ENCODE assay signal across 14 cellular contexts in the genomic region with DNA sequence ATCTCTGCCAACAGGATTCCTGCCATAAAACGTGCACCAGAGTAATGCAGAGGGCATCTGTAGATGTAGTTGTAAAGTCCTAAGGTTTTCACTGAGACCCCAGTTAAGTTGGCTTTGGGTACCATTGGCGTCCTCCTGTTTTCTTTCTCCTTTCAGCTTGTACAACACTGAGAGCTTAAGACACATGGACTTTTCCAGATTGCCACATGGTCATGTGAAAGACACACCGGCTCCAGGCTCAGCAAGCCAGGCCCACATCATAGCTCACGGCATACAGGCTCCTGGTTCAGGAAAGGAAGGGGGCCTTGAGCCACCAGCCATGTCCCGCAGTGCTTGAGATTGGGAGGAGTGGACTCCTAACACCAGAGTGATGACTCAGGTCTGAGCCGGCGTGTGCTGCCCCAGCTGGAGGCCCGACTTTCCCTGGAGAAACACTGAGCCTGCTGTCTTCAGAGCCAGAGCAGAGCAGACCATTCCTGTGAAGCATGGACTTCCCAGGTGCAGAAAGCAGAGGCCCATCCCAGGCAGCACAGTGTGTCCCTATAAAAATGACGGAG.
DNase-seq lines count a peak whose midpoint lies in the region; ATAC-seq and TF ChIP-seq lines count a peak whose summit lies in the region.
"Had no signal": no experiment of that assay in that cellular context is flagged by ENCODE, and none has a peak within 500 bp of the region (broad histone marks: within the 10 kb centered on the region; RNA-seq: fewer than 3 reads in every experiment).

No MANE protein-coding gene starts in this region.

- no peak overlapping the region for H3K4me3 ChIP-seq in SK-N-SH (ENCODE audit: low read depth in 2 of 2, low read length in 1 of 2)
- H3K4me3 ChIP-seq in fibroblast of villous mesenchyme (ENCODE audit: low read depth, low read length), result no peak overlapping the region
- H3K4me3 ChIP-seq in psoas muscle, result no peak overlapping the region
- H3K4me3 ChIP-seq: GM23338 had no signal

- H3K27me3 ChIP-seq in SK-N-SH (ENCODE audit: insufficient read depth), result no peaks in the 10 kb centered on the region
- H3K27me3 ChIP-seq in psoas muscle (ENCODE audit: insufficient read depth in 3 of 3, low read length in 2 of 3), result no peaks in the 10 kb centered on the region

- WGBS in SK-N-SH (ENCODE audit: low lambda C conversion rate), result 69% methylated on average over 3 of the region's 9 CpGs
- 53 to 70% (median 54%) methylated on average over 9 of the region's 9 CpGs for WGBS in psoas muscle, 3 donors

- peaks cover 17 to 19% of the 10 kb centered on the region in 2 experiments; a peak in 3 of 4 replicates for H3K4me1 ChIP-seq in SK-N-SH (ENCODE audit: control insufficient read depth in 1 of 2, insufficient read depth in 2 of 2, low read depth in 1 of 2, low read length in 1 of 2)
- peaks cover 8% of the 10 kb centered on the region for H3K4me1 ChIP-seq in psoas muscle

- no peaks in the 10 kb centered on the region for H4K20me1 ChIP-seq in SK-N-SH (ENCODE audit: insufficient read depth)

- DNase-seq in ELR (ENCODE audit: low read depth) (peak; percentile 91), SK-N-SH (no peak), fibroblast of villous mesenchyme (ENCODE audit: low read depth) (peak; percentile 90), psoas muscle (peak; percentile 41 to 67), NCI-H1694 treated with DMSO at 0.1 percent for 48 hours (lab: John Stamatoyannopoulos, UW) (no peak), NCI-H1105 treated with DMSO at 0.1 percent for 48 hours (lab: John Stamatoyannopoulos, UW) (no peak), NCI-H69 (lab: John Stamatoyannopoulos, UW) (no peak)
- DNase-seq in central memory CD4-positive, alpha-beta T cell, result no peak
- DNase-seq: activated CD8-positive, alpha-beta memory T cell treated with anti-CD3 and anti-CD28 coated beads, Interleukin-2, amount 50 U/mL, for 4 hours; caudate nucleus; COR-L47; NCI-H2227 treated with DMSO at 0.1 percent for 48 hours; T-helper 17 cell had no signal

- H3K27ac ChIP-seq in SK-N-SH (ENCODE audit: low read depth in 2 of 2, low read length in 1 of 2) (peak overlapping the region in 1 of 2 experiments; percentile 90; a peak in 2 of 4 replicates), psoas muscle (peak overlapping the region; percentile 39)

- H3K9me2 ChIP-seq in SK-N-SH, result no peaks in the 10 kb centered on the region

- H3K9ac ChIP-seq in SK-N-SH, result peak overlapping the region; percentile 23; the same call in 1 of the 2 replicates

- intact Hi-C loops in psoas muscle (cut with DNase I), result no loop called here

- no peaks in the 10 kb centered on the region for H3K9me3 ChIP-seq in SK-N-SH
- H3K9me3 ChIP-seq in psoas muscle, result no peaks in the 10 kb centered on the region

- peaks cover 85% of the 10 kb centered on the region for H3K79me2 ChIP-seq in SK-N-SH (ENCODE audit: insufficient read depth)

- peak overlapping the region; percentile 55 for H3K4me2 ChIP-seq in SK-N-SH
- H3K4me2 ChIP-seq: GM23338 had no signal

- TF ChIP-seq RAD21 in SK-N-SH (IDR thresholded peaks at IDR 0.05; ENCODE audit: low read length), result no peak

- peaks cover 9% of the 10 kb centered on the region for H3F3A ChIP-seq in SK-N-SH (replicated peaks; ENCODE audit: insufficient read depth)

- CTCF ChIA-PET in SK-N-SH (lab: Yijun Ruan, JAX), result no interaction called here

- peak in 3 of 4 donors; percentile 62 to 70 (median 68) for ATAC-seq in psoas muscle
- ATAC-seq: GM23338, T-helper 17 cell had no signal

- H2AFZ ChIP-seq in SK-N-SH (ENCODE audit: low read depth), result no peak overlapping the region
- H2AFZ ChIP-seq: GM23338 had no signal

- TF ChIP-seq CTCF in SK-N-SH (IDR thresholded peaks at IDR 0.05), result no peak
- no peak for TF ChIP-seq CTCF in fibroblast of villous mesenchyme (IDR thresholded peaks at IDR 0.05; ENCODE audit: insufficient read depth, low read depth, low read length)
- TF ChIP-seq CTCF in psoas muscle (IDR thresholded peaks at IDR 0.05), result no peak

- H3K36me3 ChIP-seq in SK-N-SH (replicated peaks in 1 of 2; ENCODE audit: control insufficient read depth in 1 of 2, insufficient read depth in 2 of 2, low read length in 1 of 2) (peaks cover 0 to 5% of the 10 kb centered on the region in 2 experiments), psoas muscle (ENCODE audit: insufficient read depth in 1 of 2, low read depth in 1 of 2) (no peaks in the 10 kb centered on the region)

- peak in 1 of 2 experiments; percentile 17; a peak in 1 of 4 replicates for TF ChIP-seq EP300 in SK-N-SH (IDR thresholded peaks at IDR 0.05; ENCODE audit: borderline replicate concordance in 1 of 2, low read depth in 1 of 2, low read length in 1 of 2)

- POLR2A ChIA-PET in SK-N-SH (lab: Yijun Ruan, JAX), result no interaction called here

TF ChIP-seq in SK-N-SH, 30 proteins besides CTCF, POLR2A, EP300 and RAD21 (continues in another document):
- TF ChIP-seq, protein P1, sequence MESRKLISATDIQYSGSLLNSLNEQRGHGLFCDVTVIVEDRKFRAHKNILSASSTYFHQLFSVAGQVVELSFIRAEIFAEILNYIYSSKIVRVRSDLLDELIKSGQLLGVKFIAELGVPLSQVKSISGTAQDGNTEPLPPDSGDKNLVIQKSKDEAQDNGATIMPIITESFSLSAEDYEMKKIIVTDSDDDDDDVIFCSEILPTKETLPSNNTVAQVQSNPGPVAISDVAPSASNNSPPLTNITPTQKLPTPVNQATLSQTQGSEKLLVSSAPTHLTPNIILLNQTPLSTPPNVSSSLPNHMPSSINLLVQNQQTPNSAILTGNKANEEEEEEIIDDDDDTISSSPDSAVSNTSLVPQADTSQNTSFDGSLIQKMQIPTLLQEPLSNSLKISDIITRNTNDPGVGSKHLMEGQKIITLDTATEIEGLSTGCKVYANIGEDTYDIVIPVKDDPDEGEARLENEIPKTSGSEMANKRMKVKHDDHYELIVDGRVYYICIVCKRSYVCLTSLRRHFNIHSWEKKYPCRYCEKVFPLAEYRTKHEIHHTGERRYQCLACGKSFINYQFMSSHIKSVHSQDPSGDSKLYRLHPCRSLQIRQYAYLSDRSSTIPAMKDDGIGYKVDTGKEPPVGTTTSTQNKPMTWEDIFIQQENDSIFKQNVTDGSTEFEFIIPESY (IDR thresholded peaks at IDR 0.05; ENCODE audit: borderline replicate concordance, low read depth), result no peak
- TF ChIP-seq GATA2 (CRISPR knock-in tag; IDR thresholded peaks at IDR 0.05), result no peak
- no peak for TF ChIP-seq EZH2phosphoT487 (IDR thresholded peaks at IDR 0.05; ENCODE audit: borderline replicate concordance, low read depth)
- TF ChIP-seq RFX5 (IDR thresholded peaks at IDR 0.05; ENCODE audit: low read length), result no peak
- no peak for TF ChIP-seq POLR2AphosphoS5 (IDR thresholded peaks at IDR 0.05; ENCODE audit: low read depth, low read length)
- TF ChIP-seq ELF1 (IDR thresholded peaks at IDR 0.05), result no peak
- no peak for TF ChIP-seq TEAD4 (IDR thresholded peaks at IDR 0.05; ENCODE audit: borderline replicate concordance, insufficient read depth)
- no peak for TF ChIP-seq FOXJ3 (CRISPR knock-in tag; IDR thresholded peaks at IDR 0.05)
- no peak for TF ChIP-seq MXI1 (IDR thresholded peaks at IDR 0.05; ENCODE audit: low read depth, low read length)
- TF ChIP-seq JUND (IDR thresholded peaks at IDR 0.05), result peak; percentile 54; the same call in 1 of the 2 replicates
- peak; percentile 64; the same call in 1 of the 2 replicates for TF ChIP-seq TCF12 (IDR thresholded peaks at IDR 0.05)
- no peak for TF ChIP-seq NRF1 (IDR thresholded peaks at IDR 0.05; ENCODE audit: low read depth, low read length)
- no peak for TF ChIP-seq YY1 (IDR thresholded peaks at IDR 0.05; ENCODE audit: low read depth)
- TF ChIP-seq, protein P2, sequence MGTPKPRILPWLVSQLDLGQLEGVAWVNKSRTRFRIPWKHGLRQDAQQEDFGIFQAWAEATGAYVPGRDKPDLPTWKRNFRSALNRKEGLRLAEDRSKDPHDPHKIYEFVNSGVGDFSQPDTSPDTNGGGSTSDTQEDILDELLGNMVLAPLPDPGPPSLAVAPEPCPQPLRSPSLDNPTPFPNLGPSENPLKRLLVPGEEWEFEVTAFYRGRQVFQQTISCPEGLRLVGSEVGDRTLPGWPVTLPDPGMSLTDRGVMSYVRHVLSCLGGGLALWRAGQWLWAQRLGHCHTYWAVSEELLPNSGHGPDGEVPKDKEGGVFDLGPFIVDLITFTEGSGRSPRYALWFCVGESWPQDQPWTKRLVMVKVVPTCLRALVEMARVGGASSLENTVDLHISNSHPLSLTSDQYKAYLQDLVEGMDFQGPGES (IDR thresholded peaks at IDR 0.05; ENCODE audit: low read depth, low read length), result no peak
- TF ChIP-seq, protein P3, sequence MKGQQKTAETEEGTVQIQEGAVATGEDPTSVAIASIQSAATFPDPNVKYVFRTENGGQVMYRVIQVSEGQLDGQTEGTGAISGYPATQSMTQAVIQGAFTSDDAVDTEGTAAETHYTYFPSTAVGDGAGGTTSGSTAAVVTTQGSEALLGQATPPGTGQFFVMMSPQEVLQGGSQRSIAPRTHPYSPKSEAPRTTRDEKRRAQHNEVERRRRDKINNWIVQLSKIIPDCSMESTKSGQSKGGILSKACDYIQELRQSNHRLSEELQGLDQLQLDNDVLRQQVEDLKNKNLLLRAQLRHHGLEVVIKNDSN (IDR thresholded peaks at IDR 0.05; ENCODE audit: borderline replicate concordance, low read depth), result no peak
- no peak for TF ChIP-seq GABPA (IDR thresholded peaks at IDR 0.05; ENCODE audit: low read depth)
- no peak for TF ChIP-seq RCOR1 (IDR thresholded peaks at IDR 0.05; ENCODE audit: low read length)
- TF ChIP-seq CHD2 (IDR thresholded peaks at IDR 0.05; ENCODE audit: low read length, partially characterized antibody), result no peak
- no peak for TF ChIP-seq TAF1 (IDR thresholded peaks at IDR 0.05; ENCODE audit: borderline replicate concordance, low read depth, low read length)
- no peak for TF ChIP-seq MEF2A (IDR thresholded peaks at IDR 0.05; ENCODE audit: borderline replicate concordance, low read depth)
- TF ChIP-seq RXRA (IDR thresholded peaks at IDR 0.05; ENCODE audit: borderline replicate concordance, low read depth), result no peak
- no peak for TF ChIP-seq SMC3 (IDR thresholded peaks at IDR 0.05; ENCODE audit: low read depth, low read length)
- TF ChIP-seq, protein P4, sequence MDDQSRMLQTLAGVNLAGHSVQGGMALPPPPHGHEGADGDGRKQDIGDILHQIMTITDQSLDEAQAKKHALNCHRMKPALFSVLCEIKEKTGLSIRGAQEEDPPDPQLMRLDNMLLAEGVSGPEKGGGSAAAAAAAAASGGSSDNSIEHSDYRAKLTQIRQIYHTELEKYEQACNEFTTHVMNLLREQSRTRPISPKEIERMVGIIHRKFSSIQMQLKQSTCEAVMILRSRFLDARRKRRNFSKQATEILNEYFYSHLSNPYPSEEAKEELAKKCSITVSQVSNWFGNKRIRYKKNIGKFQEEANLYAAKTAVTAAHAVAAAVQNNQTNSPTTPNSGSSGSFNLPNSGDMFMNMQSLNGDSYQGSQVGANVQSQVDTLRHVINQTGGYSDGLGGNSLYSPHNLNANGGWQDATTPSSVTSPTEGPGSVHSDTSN (IDR thresholded peaks at IDR 0.05), result no peak

Comparison
In these comparisons a context has a peak if more than half of its experiments do, and no peak if none do; other contexts are left out.
1. DNase-seq: peak in ELR (single experiment), fibroblast of villous mesenchyme (single experiment) and psoas muscle (2 of 2); none in SK-N-SH (single experiment), NCI-H1694 treated with DMSO at 0.1 percent for 48 hours (single experiment), NCI-H1105 treated with DMSO at 0.1 percent for 48 hours (single experiment), NCI-H69 (single experiment) and central memory CD4-positive, alpha-beta T cell (single experiment).